8 cellular contexts compared by ENCODE assay signal in the genomic region with DNA sequence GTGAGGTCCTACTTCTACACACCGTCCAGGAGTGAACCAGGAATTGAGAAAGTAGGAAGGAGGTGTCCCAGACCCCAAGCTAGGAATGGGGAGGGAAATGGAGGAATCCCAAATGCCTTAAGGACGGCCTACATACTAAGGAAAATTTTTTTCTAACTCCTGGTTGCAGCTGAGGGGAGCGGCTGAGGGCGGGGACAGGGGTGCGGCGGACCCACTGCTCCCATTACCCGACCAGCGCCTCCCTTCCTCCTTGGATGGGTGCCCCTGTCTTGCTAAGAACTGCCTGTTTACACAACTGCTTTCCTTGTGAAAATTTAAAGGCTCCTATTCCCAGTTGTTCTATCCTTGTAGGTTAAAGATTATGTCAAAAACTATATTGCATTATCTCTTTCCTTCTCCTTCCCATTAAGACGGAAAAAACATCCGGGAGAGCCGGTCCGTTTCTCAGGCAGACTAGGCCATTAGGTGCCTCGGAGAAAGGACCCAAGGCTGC. TPM values are rescaled to one million over a fixed set of nuclear protein-coding genes. Genes with fewer than 3 reads are reported as not detected.
DNase-seq lines count a peak whose midpoint lies in the region; ATAC-seq, FAIRE-seq and TF ChIP-seq lines count a peak whose summit lies in the region.

No MANE protein-coding gene starts in this region.

- H3K79me2 ChIP-seq in DND-41 (ENCODE audit: insufficient read depth, low read length) (peaks cover 31% of the 10 kb centered on the region), HepG2 (ENCODE audit: insufficient read depth, low read length) (peaks cover 28% of the 10 kb centered on the region)

- H2AFZ ChIP-seq in DND-41 (ENCODE audit: low read depth, low read length) = peak overlapping the region; percentile 83
- peak overlapping the region; percentile 8 for H2AFZ ChIP-seq in HepG2 (ENCODE audit: low read length)

- no peak for TF ChIP-seq POLR2A in HepG2 (IDR thresholded peaks at IDR 0.05; ENCODE audit: insufficient read depth in 1 of 2, low read depth in 2 of 2, low read length in 2 of 2)

- H3K27me3 ChIP-seq in DND-41 (ENCODE audit: insufficient read depth, low read length, poor library complexity) (no peaks in the 10 kb centered on the region), H7 (ENCODE audit: control insufficient read depth, insufficient read depth, low read length) (no peaks in the 10 kb centered on the region), colonic mucosa (no peaks in the 10 kb centered on the region), HepG2 (ENCODE audit: control insufficient read depth in 1 of 2, insufficient read depth in 2 of 2, low read length in 2 of 2) (no peaks in the 10 kb centered on the region; a peak in 1 of 5 replicates)

- H4K20me1 ChIP-seq in DND-41 (ENCODE audit: insufficient read depth, low read length) (no peaks in the 10 kb centered on the region; the same call in 1 of the 2 replicates), HepG2 (ENCODE audit: insufficient read depth, low read length) (peaks cover 4% of the 10 kb centered on the region)

- H3K36me3 ChIP-seq in DND-41 (ENCODE audit: insufficient read depth, low read length) (no peaks in the 10 kb centered on the region), H7 (replicated peaks; ENCODE audit: control insufficient read depth, insufficient read depth, low read length) (no peaks in the 10 kb centered on the region), SK-N-MC (ENCODE audit: insufficient read depth, low read length) (no peaks in the 10 kb centered on the region), colonic mucosa (no peaks in the 10 kb centered on the region), HepG2 (replicated peaks in 1 of 2; ENCODE audit: control insufficient read depth in 1 of 2, insufficient read depth in 2 of 2, low read length in 2 of 2) (no peaks in the 10 kb centered on the region)

- DNase-seq in DND-41 (peak; percentile 70), H7 (peak; percentile 77), SK-N-MC (ENCODE audit: low read depth, low spot score) (no peak), colonic mucosa (peak; percentile 92), HepG2 (ENCODE audit: low spot score) (no peak), substantia nigra (lab: John Stamatoyannopoulos, UW) (peak in 40 of 49 donors; percentile 25 to 87 (median 69)), GM10248 (ENCODE audit: extremely low spot score) (no peak), NCI-H1930 (lab: John Stamatoyannopoulos, UW) (no peak)

- H3K9ac ChIP-seq in DND-41 (ENCODE audit: low read depth, low read length) = peak overlapping the region; percentile 85
- peak overlapping the region; percentile 87 for H3K9ac ChIP-seq in SK-N-MC (ENCODE audit: insufficient read length)
- H3K9ac ChIP-seq in colonic mucosa (ENCODE audit: low read depth in 2 of 2, low read length in 2 of 2) = peak overlapping the region; percentile 46 to 86
- peak overlapping the region; percentile 52 for H3K9ac ChIP-seq in HepG2 (ENCODE audit: insufficient read depth, low read depth, low read length)

- no peak for TF ChIP-seq CTCF in DND-41 (IDR thresholded peaks at IDR 0.05; ENCODE audit: borderline replicate concordance, extremely low read depth, low read length, poor library complexity, severe bottlenecking)
- no peak for TF ChIP-seq CTCF in colonic mucosa (IDR thresholded peaks at IDR 0.05)
- no peak for TF ChIP-seq CTCF in HepG2 (CRISPR knock-in tag; IDR thresholded peaks at IDR 0.05)
- TF ChIP-seq CTCF in GM10248 (IDR thresholded peaks at IDR 0.05; ENCODE audit: control extremely low read depth, extremely low read depth, low read depth, missing control alignments) = no peak

- H3K4me2 ChIP-seq in DND-41 (ENCODE audit: insufficient read depth, low read length) (peak overlapping the region; percentile 93), HepG2 (ENCODE audit: low read depth, low read length) (peak overlapping the region; percentile 81)

- FAIRE-seq in HepG2 (lab: Jason Lieb, UNC) = no peak

- H3K27ac ChIP-seq in DND-41 (ENCODE audit: low read length) = peak overlapping the region; percentile 89
- H3K27ac ChIP-seq in SK-N-MC = peak overlapping the region; percentile 98
- H3K27ac ChIP-seq in colonic mucosa = peak overlapping the region; percentile 99
- H3K27ac ChIP-seq in HepG2 (ENCODE audit: extremely low read length, insufficient read depth, low read length) = peak overlapping the region; percentile 48
- peak overlapping the region; percentile 99 for H3K27ac ChIP-seq in substantia nigra (ENCODE audit: low read depth, low read length, poor library complexity, severe bottlenecking)

- peaks cover 48% of the 10 kb centered on the region for H3K4me1 ChIP-seq in DND-41 (ENCODE audit: insufficient read depth, low read length)
- peaks cover 5% of the 10 kb centered on the region for H3K4me1 ChIP-seq in colonic mucosa
- peaks cover 42% of the 10 kb centered on the region for H3K4me1 ChIP-seq in HepG2 (ENCODE audit: insufficient read depth, low read length)

- POLR2A ChIA-PET in HepG2 (lab: Yijun Ruan, JAX) = interaction anchor here (0.6 to 3.4 kb wide), 61 partner anchors 9 to 1145 kb away, joined by 3 to 107 read pairs (median 5); a partner anchor contains a TSS
- POLR2A ChIA-PET in GM10248 (lab: Yijun Ruan, JAX) = interaction anchor here (0.6 to 1.7 kb wide), 31 partner anchors 9 to 1145 kb away, joined by 3 to 39 read pairs (median 5); a partner anchor contains a TSS

- TSS peak; percentile 96 for BruUV-seq in HepG2 (replicated peaks; lab: Mats Ljungman, UMichigan)

- WGBS in HepG2 (ENCODE audit: low lambda C conversion rate) = 4% methylated on average over 13 of the region's 13 CpGs

- peak; percentile 43 for ATAC-seq in DND-41 (ENCODE audit: insufficient read depth, low read depth)
- ATAC-seq in HepG2 = no peak

- peak overlapping the region; percentile 32 to 69; a peak in 3 of 4 replicates for H3K4me3 ChIP-seq in DND-41 (ENCODE audit: low read depth in 1 of 2, low read length in 2 of 2)
- peak overlapping the region; percentile 28 for H3K4me3 ChIP-seq in H7 (ENCODE audit: insufficient read depth, low read depth, low read length)
- peak overlapping the region; percentile 88 for H3K4me3 ChIP-seq in SK-N-MC
- H3K4me3 ChIP-seq in colonic mucosa = peak overlapping the region; percentile 46
- peak overlapping the region; percentile 56 to 91 (median 59) for H3K4me3 ChIP-seq in HepG2 (replicated peaks in 1 of 3; ENCODE audit: insufficient read depth in 1 of 3, low read depth in 2 of 3, low read length in 3 of 3)

- in situ Hi-C loops in HepG2 (cut with HindIII; ENCODE audit: extremely low pct_ligation_motif_present, low pct_unique_long_range_greater_than_20kb) = no loop called here

- intact Hi-C loops in colonic mucosa (cut with DNase I) (no loop called here), HepG2 (cut with micrococcal nuclease; ENCODE audit: unreplicated experiment) (no loop called here)

- CTCF ChIA-PET in HepG2 (lab: Yijun Ruan, JAX; ENCODE audit: low intra/inter-chr PET ratio, low total read pairs) (no interaction called here), GM10248 (lab: Yijun Ruan, JAX) (interaction anchor here (0.7 to 1.8 kb wide), 5 partner anchors 13 to 278 kb away, joined by 3 to 6 read pairs (median 3); a partner anchor contains a TSS)

- no peak for TF ChIP-seq RAD21 in HepG2 (CRISPR knock-in tag; IDR thresholded peaks at IDR 0.05)

- TF ChIP-seq EP300 in HepG2 (IDR thresholded peaks at IDR 0.05; ENCODE audit: low read depth in 2 of 2, low read length in 2 of 2) (no peak), HepG2 (CRISPR knock-in tag; IDR thresholded peaks at IDR 0.05; ENCODE audit: borderline replicate concordance) (no peak)

- H3K9me3 ChIP-seq in DND-41 (ENCODE audit: insufficient read depth, low read length, severe bottlenecking) (no peaks in the 10 kb centered on the region), SK-N-MC (ENCODE audit: low read depth, low read length) (no peaks in the 10 kb centered on the region), colonic mucosa (no peaks in the 10 kb centered on the region), HepG2 (ENCODE audit: low read length) (no peaks in the 10 kb centered on the region)

RNA-seq across cellular contexts. Expression of a gene that starts 0.7 kb away (rescaled TPM):
- total RNA-seq in H7 (2014; rRNA removed; shearing (Covaris generic)) = 63.3 and 70.4 TPM in 2 replicates
- total RNA-seq in colonic mucosa (100 to 1,000 TPM; 278 to 543 TPM), HepG2 (2016; rRNA removed; fragmentation: Illumina TruSeq; extraction: Trizol) (186 and 189 TPM in 2 replicates)
- 8.9 and 12.5 TPM in 2 replicates for total RNA-seq in HepG2 (2016; cell fraction: cytosol; rRNA removed; fragmentation: Illumina TruSeq; extraction: Trizol; ENCODE audit: low read depth)
- 148 and 193 TPM in 2 replicates for total RNA-seq in HepG2 (2016; cell fraction: insoluble cytoplasmic fraction; rRNA removed; fragmentation: Illumina TruSeq; extraction: Trizol)
- total RNA-seq in HepG2 (2016; cell fraction: membrane; rRNA removed; fragmentation: Illumina TruSeq; extraction: Trizol) = 24.6 and 28.1 TPM in 2 replicates
- 88.3 and 95.9 TPM in 2 replicates for total RNA-seq in HepG2 (2016; cell fraction: nucleus; rRNA removed; fragmentation: Illumina TruSeq; extraction: Trizol)
- polyA plus RNA-seq in HepG2 (2011; rRNA removed) = 26.0 and 57.2 TPM in 2 replicates
- polyA plus RNA-seq in HepG2 (2011; cell fraction: cytosol; rRNA removed) = 26.6 and 33.8 TPM in 2 replicates
- 55.8 and 89.9 TPM in 2 replicates for polyA plus RNA-seq in HepG2 (2011; cell fraction: nucleus; rRNA removed)
- polyA plus RNA-seq in HepG2 (2012) = 39.8 and 132 TPM in 2 replicates
- 5.4 and 5.8 TPM in 2 replicates for polyA plus RNA-seq in HepG2 (2016; cell fraction: cytosol; fragmentation: Illumina TruSeq; extraction: Trizol; ENCODE audit: low read depth)
- polyA plus RNA-seq in HepG2 (2016; cell fraction: insoluble cytoplasmic fraction; fragmentation: Illumina TruSeq; extraction: Trizol; ENCODE audit: low read depth) = 148 and 182 TPM in 2 replicates
- polyA plus RNA-seq in HepG2 (2016; cell fraction: membrane; fragmentation: Illumina TruSeq; extraction: Trizol; ENCODE audit: low read depth) = 11.1 and 13.6 TPM in 2 replicates
- 115 and 118 TPM in 2 replicates for polyA plus RNA-seq in HepG2 (2016; cell fraction: nucleus; fragmentation: Illumina TruSeq; extraction: Trizol; ENCODE audit: insufficient read depth, low read depth)
- 84.4 and 185 TPM in 2 replicates for polyA minus RNA-seq in HepG2 (2011; rRNA and poly(A)+ RNA removed; ENCODE audit: low replicate concordance)
- 48.1 and 67.3 TPM in 2 replicates for polyA minus RNA-seq in HepG2 (2011; cell fraction: cytosol; rRNA and poly(A)+ RNA removed)
- polyA minus RNA-seq in HepG2 (2011; cell fraction: nucleus; rRNA and poly(A)+ RNA removed) = 22.7 and 36.4 TPM in 2 replicates

RNA-seq across cellular contexts. Expression of a gene that starts 11.5 kb away (rescaled TPM):
- total RNA-seq in H7 (2014; rRNA removed; shearing (Covaris generic)) = 45.7 and 58.5 TPM in 2 replicates
- 100 to 1,000 TPM; 248 to 397 TPM for total RNA-seq in colonic mucosa
- total RNA-seq in HepG2 (2016; rRNA removed; fragmentation: Illumina TruSeq; extraction: Trizol) = 83.5 and 85.0 TPM in 2 replicates
- total RNA-seq in HepG2 (2016; cell fraction: cytosol; rRNA removed; fragmentation: Illumina TruSeq; extraction: Trizol; ENCODE audit: low read depth) = 4.6 and 5.3 TPM in 2 replicates
- 66.4 and 92.2 TPM in 2 replicates for total RNA-seq in HepG2 (2016; cell fraction: insoluble cytoplasmic fraction; rRNA removed; fragmentation: Illumina TruSeq; extraction: Trizol)
- total RNA-seq in HepG2 (2016; cell fraction: membrane; rRNA removed; fragmentation: Illumina TruSeq; extraction: Trizol) = 7.7 and 11.3 TPM in 2 replicates
- 35.4 and 46.0 TPM in 2 replicates for total RNA-seq in HepG2 (2016; cell fraction: nucleus; rRNA removed; fragmentation: Illumina TruSeq; extraction: Trizol)
- polyA plus RNA-seq in HepG2 (2011; rRNA removed) = 44.5 and 80.9 TPM in 2 replicates
- polyA plus RNA-seq in HepG2 (2011; cell fraction: cytosol; rRNA removed) = 35.0 and 45.6 TPM in 2 replicates
- 53.4 and 85.2 TPM in 2 replicates for polyA plus RNA-seq in HepG2 (2011; cell fraction: nucleus; rRNA removed)
- polyA plus RNA-seq in HepG2 (2012) = 38.1 and 121 TPM in 2 replicates
- polyA plus RNA-seq in HepG2 (2016; cell fraction: cytosol; fragmentation: Illumina TruSeq; extraction: Trizol; ENCODE audit: low read depth) = 3.7 and 5.6 TPM in 2 replicates
- polyA plus RNA-seq in HepG2 (2016; cell fraction: insoluble cytoplasmic fraction; fragmentation: Illumina TruSeq; extraction: Trizol; ENCODE audit: low read depth) = 80.2 and 101 TPM in 2 replicates
- polyA plus RNA-seq in HepG2 (2016; cell fraction: membrane; fragmentation: Illumina TruSeq; extraction: Trizol; ENCODE audit: low read depth) = 5.1 and 7.0 TPM in 2 replicates
- polyA plus RNA-seq in HepG2 (2016; cell fraction: nucleus; fragmentation: Illumina TruSeq; extraction: Trizol; ENCODE audit: insufficient read depth, low read depth) = 67.0 and 75.7 TPM in 2 replicates
- 44.1 and 271 TPM in 2 replicates for polyA minus RNA-seq in HepG2 (2011; rRNA and poly(A)+ RNA removed; ENCODE audit: low replicate concordance)
- polyA minus RNA-seq in HepG2 (2011; cell fraction: cytosol; rRNA and poly(A)+ RNA removed) = 27.3 and 48.7 TPM in 2 replicates
- polyA minus RNA-seq in HepG2 (2011; cell fraction: nucleus; rRNA and poly(A)+ RNA removed) = 14.2 and 25.9 TPM in 2 replicates

RNA-seq across cellular contexts. Expression of a gene that starts 11.8 kb away (rescaled TPM):
- total RNA-seq in H7 (2014; rRNA removed; shearing (Covaris generic)) = 0.15 and 0.55 TPM in 2 replicates
- total RNA-seq in colonic mucosa = 1 to 10 TPM in 1 of 2 donors, under 1 TPM in 1; 0.98 to 1.4 TPM
- 0.55 and 0.94 TPM in 2 replicates for total RNA-seq in HepG2 (2016; rRNA removed; fragmentation: Illumina TruSeq; extraction: Trizol)
- total RNA-seq in HepG2 (2016; cell fraction: cytosol; rRNA removed; fragmentation: Illumina TruSeq; extraction: Trizol; ENCODE audit: low read depth) = 0.18 and 0.30 TPM in 2 replicates
- 0.87 and 0.97 TPM in 2 replicates for total RNA-seq in HepG2 (2016; cell fraction: insoluble cytoplasmic fraction; rRNA removed; fragmentation: Illumina TruSeq; extraction: Trizol)
- total RNA-seq in HepG2 (2016; cell fraction: membrane; rRNA removed; fragmentation: Illumina TruSeq; extraction: Trizol) = 0.55 and 0.56 TPM in 2 replicates
- total RNA-seq in HepG2 (2016; cell fraction: nucleus; rRNA removed; fragmentation: Illumina TruSeq; extraction: Trizol) = 0.38 and 0.47 TPM in 2 replicates
- polyA plus RNA-seq in HepG2 (2011; rRNA removed) = 0.78 and 1.0 TPM in 2 replicates
- polyA plus RNA-seq in HepG2 (2011; cell fraction: cytosol; rRNA removed) = 0.67 and 0.72 TPM in 2 replicates
- polyA plus RNA-seq in HepG2 (2011; cell fraction: nucleus; rRNA removed) = 0.45 and 0.73 TPM in 2 replicates
- 0.87 and 1.1 TPM in 2 replicates for polyA plus RNA-seq in HepG2 (2012)
- polyA plus RNA-seq in HepG2 (2016; cell fraction: cytosol; fragmentation: Illumina TruSeq; extraction: Trizol; ENCODE audit: low read depth) = 0.08 and 0.12 TPM in 2 replicates
- polyA plus RNA-seq in HepG2 (2016; cell fraction: insoluble cytoplasmic fraction; fragmentation: Illumina TruSeq; extraction: Trizol; ENCODE audit: low read depth) = 0.98 and 1.0 TPM in 2 replicates
- 0.34 and 0.37 TPM in 2 replicates for polyA plus RNA-seq in HepG2 (2016; cell fraction: membrane; fragmentation: Illumina TruSeq; extraction: Trizol; ENCODE audit: low read depth)
- 0.93 and 1.0 TPM in 2 replicates for polyA plus RNA-seq in HepG2 (2016; cell fraction: nucleus; fragmentation: Illumina TruSeq; extraction: Trizol; ENCODE audit: insufficient read depth, low read depth)
- 0.46 and 2.2 TPM in 2 replicates for polyA minus RNA-seq in HepG2 (2011; rRNA and poly(A)+ RNA removed; ENCODE audit: low replicate concordance)
- polyA minus RNA-seq in HepG2 (2011; cell fraction: cytosol; rRNA and poly(A)+ RNA removed) = 0.44 and 0.59 TPM in 2 replicates
- polyA minus RNA-seq in HepG2 (2011; cell fraction: nucleus; rRNA and poly(A)+ RNA removed) = 0.25 and 0.39 TPM in 2 replicates

RNA-seq across cellular contexts. Expression of a gene that starts 20.1 kb away (rescaled TPM):
- total RNA-seq in H7 (2014; rRNA removed; shearing (Covaris generic)) = 108 and 150 TPM in 2 replicates
- total RNA-seq in colonic mucosa = 10 to 100 TPM; 37.6 to 61.3 TPM
- total RNA-seq in HepG2 (2016; rRNA removed; fragmentation: Illumina TruSeq; extraction: Trizol) = 90.5 and 93.7 TPM in 2 replicates
- 84.8 and 113 TPM in 2 replicates for total RNA-seq in HepG2 (2016; cell fraction: cytosol; rRNA removed; fragmentation: Illumina TruSeq; extraction: Trizol; ENCODE audit: low read depth)
- 85.1 and 91.1 TPM in 2 replicates for total RNA-seq in HepG2 (2016; cell fraction: insoluble cytoplasmic fraction; rRNA removed; fragmentation: Illumina TruSeq; extraction: Trizol)
- 109 and 138 TPM in 2 replicates for total RNA-seq in HepG2 (2016; cell fraction: membrane; rRNA removed; fragmentation: Illumina TruSeq; extraction: Trizol)
- total RNA-seq in HepG2 (2016; cell fraction: nucleus; rRNA removed; fragmentation: Illumina TruSeq; extraction: Trizol) = 34.2 and 38.1 TPM in 2 replicates
- 64.7 and 69.4 TPM in 2 replicates for polyA plus RNA-seq in HepG2 (2011; rRNA removed)
- polyA plus RNA-seq in HepG2 (2011; cell fraction: cytosol; rRNA removed) = 89.7 and 101 TPM in 2 replicates
- polyA plus RNA-seq in HepG2 (2011; cell fraction: nucleus; rRNA removed) = 34.2 and 36.0 TPM in 2 replicates
- polyA plus RNA-seq in HepG2 (2012) = 71.2 and 86.4 TPM in 2 replicates
- polyA plus RNA-seq in HepG2 (2016; cell fraction: cytosol; fragmentation: Illumina TruSeq; extraction: Trizol; ENCODE audit: low read depth) = 98.5 and 146 TPM in 2 replicates
- 103 and 104 TPM in 2 replicates for polyA plus RNA-seq in HepG2 (2016; cell fraction: insoluble cytoplasmic fraction; fragmentation: Illumina TruSeq; extraction: Trizol; ENCODE audit: low read depth)
- polyA plus RNA-seq in HepG2 (2016; cell fraction: membrane; fragmentation: Illumina TruSeq; extraction: Trizol; ENCODE audit: low read depth) = 107 and 140 TPM in 2 replicates
- polyA plus RNA-seq in HepG2 (2016; cell fraction: nucleus; fragmentation: Illumina TruSeq; extraction: Trizol; ENCODE audit: insufficient read depth, low read depth) = 61.6 and 67.5 TPM in 2 replicates
- polyA minus RNA-seq in HepG2 (2011; rRNA and poly(A)+ RNA removed; ENCODE audit: low replicate concordance) = 56.3 and 77.2 TPM in 2 replicates
- polyA minus RNA-seq in HepG2 (2011; cell fraction: cytosol; rRNA and poly(A)+ RNA removed) = 44.2 and 47.4 TPM in 2 replicates
- 7.2 and 10.2 TPM in 2 replicates for polyA minus RNA-seq in HepG2 (2011; cell fraction: nucleus; rRNA and poly(A)+ RNA removed)

RNA-seq across cellular contexts. Expression of a gene that starts 31.3 kb away (rescaled TPM):
- 114 and 115 TPM in 2 replicates for total RNA-seq in H7 (2014; rRNA removed; shearing (Covaris generic))
- total RNA-seq in colonic mucosa (100 to 1,000 TPM in 1 of 2 donors, 10 to 100 TPM in 1; 40.8 to 136 TPM), HepG2 (2016; rRNA removed; fragmentation: Illumina TruSeq; extraction: Trizol) (56.1 and 59.2 TPM in 2 replicates)
- total RNA-seq in HepG2 (2016; cell fraction: cytosol; rRNA removed; fragmentation: Illumina TruSeq; extraction: Trizol; ENCODE audit: low read depth) = 36.5 and 36.9 TPM in 2 replicates
- total RNA-seq in HepG2 (2016; cell fraction: insoluble cytoplasmic fraction; rRNA removed; fragmentation: Illumina TruSeq; extraction: Trizol) = 50.7 and 55.3 TPM in 2 replicates
- total RNA-seq in HepG2 (2016; cell fraction: membrane; rRNA removed; fragmentation: Illumina TruSeq; extraction: Trizol) = 27.2 and 29.5 TPM in 2 replicates
- 86.8 and 97.8 TPM in 2 replicates for total RNA-seq in HepG2 (2016; cell fraction: nucleus; rRNA removed; fragmentation: Illumina TruSeq; extraction: Trizol)
- polyA plus RNA-seq in HepG2 (2011; rRNA removed) = 14.7 and 19.9 TPM in 2 replicates
- polyA plus RNA-seq in HepG2 (2011; cell fraction: cytosol; rRNA removed) = 9.3 and 11.8 TPM in 2 replicates
- polyA plus RNA-seq in HepG2 (2011; cell fraction: nucleus; rRNA removed) = 168 and 186 TPM in 2 replicates
- 66.0 and 85.3 TPM in 2 replicates for polyA plus RNA-seq in HepG2 (2012)
- polyA plus RNA-seq in HepG2 (2016; cell fraction: cytosol; fragmentation: Illumina TruSeq; extraction: Trizol; ENCODE audit: low read depth) = 13.0 and 13.1 TPM in 2 replicates
- 49.9 and 74.0 TPM in 2 replicates for polyA plus RNA-seq in HepG2 (2016; cell fraction: insoluble cytoplasmic fraction; fragmentation: Illumina TruSeq; extraction: Trizol; ENCODE audit: low read depth)
- polyA plus RNA-seq in HepG2 (2016; cell fraction: membrane; fragmentation: Illumina TruSeq; extraction: Trizol; ENCODE audit: low read depth) = 19.6 and 25.4 TPM in 2 replicates
- polyA plus RNA-seq in HepG2 (2016; cell fraction: nucleus; fragmentation: Illumina TruSeq; extraction: Trizol; ENCODE audit: insufficient read depth, low read depth) = 221 and 231 TPM in 2 replicates
- polyA minus RNA-seq in HepG2 (2011; rRNA and poly(A)+ RNA removed; ENCODE audit: low replicate concordance) = 58.3 and 63.6 TPM in 2 replicates
- polyA minus RNA-seq in HepG2 (2011; cell fraction: cytosol; rRNA and poly(A)+ RNA removed) = 37.6 and 39.2 TPM in 2 replicates
- polyA minus RNA-seq in HepG2 (2011; cell fraction: nucleus; rRNA and poly(A)+ RNA removed) = 34.9 and 47.5 TPM in 2 replicates

Comparison
In these comparisons a context has a peak if more than half of its experiments do, and no peak if none do; other contexts are left out.
1. DNase-seq: peak in DND-41 (single experiment), H7 (single experiment), colonic mucosa (single experiment) and substantia nigra (40 of 49); none in SK-N-MC (single experiment), HepG2 (single experiment), GM10248 (single experiment) and NCI-H1930 (0 of 2).
2. H3K27ac ChIP-seq: peak in every context shown above with its lines; median percentile 99 in colonic mucosa; 99 in substantia nigra; 98 in SK-N-MC; 89 in DND-41; 48 in HepG2.
3. H3K4me3 ChIP-seq: peak in every context shown above with its lines; median percentile 88 in SK-N-MC; 59 in HepG2; 50 in DND-41; 46 in colonic mucosa; 28 in H7.
4. Peak in every context shown above with its lines, with median percentiles within 50 percentile points of each other: H3K9ac ChIP-seq.